Comparison of ENCODE assay signal across 15 cellular contexts in genomic region chr15:22855791-22856190, GRCh38.
"Had no signal": no experiment of that assay in that cellular context is flagged by ENCODE, and none has a peak within 500 bp of the region (broad histone marks: within the 10 kb centered on the region; RNA-seq: fewer than 3 reads in every experiment).

No MANE protein-coding gene starts in this region.

- H3K4me1 ChIP-seq: colonic mucosa had no signal

- H3K27me3 ChIP-seq: colonic mucosa had no signal

- H3K9me3 ChIP-seq: colonic mucosa had no signal

- H3K4me2 ChIP-seq: smooth muscle cell had no signal

- H3K4me3 Mint-ChIP-seq: activated CD4-positive, alpha-beta T cell treated with anti-CD3 and anti-CD28 coated beads, Interleukin-2, amount 10 ng/mL, durations not matched to agents 24 days and 14 days; naive thymus-derived CD8-positive, alpha-beta T cell; T-cell; type B pancreatic cell had no signal

- H3K9me3 Mint-ChIP-seq: activated CD4-positive, alpha-beta T cell treated with anti-CD3 and anti-CD28 coated beads, Interleukin-2, amount 10 ng/mL, durations not matched to agents 24 days and 14 days; naive thymus-derived CD8-positive, alpha-beta T cell; T-cell; type B pancreatic cell had no signal

- H3K27ac ChIP-seq: colonic mucosa, SK-N-MC had no signal

- DNase-seq: activated CD4-positive, alpha-beta T cell treated with anti-CD3 and anti-CD28 coated beads, Interleukin-2, amount 10 ng/mL, durations not matched to agents 24 days and 14 days; activated gamma-delta T cell; activated T-cell treated with anti-CD3 and anti-CD28 coated beads for 4 hours; colonic mucosa; naive thymus-derived CD8-positive, alpha-beta T cell; nucleus accumbens; right cardiac atrium; substantia nigra; T-cell had no signal

- H3K27me3 Mint-ChIP-seq: activated CD4-positive, alpha-beta T cell treated with anti-CD3 and anti-CD28 coated beads, Interleukin-2, amount 10 ng/mL, durations not matched to agents 24 days and 14 days; naive thymus-derived CD8-positive, alpha-beta T cell; T-cell; type B pancreatic cell had no signal

- ATAC-seq: naive thymus-derived CD8-positive, alpha-beta T cell; right cardiac atrium; T-cell had no signal

- H3K27ac Mint-ChIP-seq: T-cell, type B pancreatic cell had no signal

- H3K4me3 ChIP-seq: colonic mucosa, SK-N-MC, smooth muscle cell had no signal

- FAIRE-seq: endothelial cell of umbilical vein, frontal cortex, keratinocyte had no signal
